Comparison of ENCODE assay signal across 8 cellular contexts in genomic region chr1:185316163-185317033, GRCh38. TPM values are rescaled to one million over a fixed set of nuclear protein-coding genes. Genes with fewer than 3 reads are reported as not detected.
DNase-seq lines count a peak whose midpoint lies in the region; ATAC-seq, FAIRE-seq and TF ChIP-seq lines count a peak whose summit lies in the region.

No MANE protein-coding gene starts in this region.

- peak overlapping the region; percentile 99 for H3K4me3 Mint-ChIP-seq in T-helper 1 cell treated with Interleukin-12 subunit alpha and Interleukin-12 subunit beta and Interleukin-4 antibody, amounts not matched to agents 30 μg/mL and 1 μg/mL, for 36 hours

- H3K4me1 Mint-ChIP-seq in T-helper 1 cell treated with Interleukin-12 subunit alpha and Interleukin-12 subunit beta and Interleukin-4 antibody, amounts not matched to agents 30 μg/mL and 1 μg/mL, for 36 hours (ENCODE audit: low read depth), result peaks cover 49% of the 10 kb centered on the region

- H3K4me3 ChIP-seq in GM12875 (ENCODE audit: low read depth, low read length), result peak overlapping the region; percentile 85
- H3K4me3 ChIP-seq in right atrium auricular region, result peak overlapping the region; percentile 80 to 85

- DNase-seq in NCI-H1105 (lab: John Stamatoyannopoulos, UW) (peak; percentile 92), amygdala (lab: John Stamatoyannopoulos, UW) (peak; percentile 23 to 97 (median 90)), right atrium auricular region (ENCODE audit: low spot score) (peak; percentile 93), pulmonary artery endothelial cell (ENCODE audit: low read depth, low spot score) (peak; percentile 77), urothelium cell line (ENCODE audit: low spot score) (peak; percentile 90)

- no peaks in the 10 kb centered on the region for H3K27me3 Mint-ChIP-seq in T-helper 1 cell treated with Interleukin-12 subunit alpha and Interleukin-12 subunit beta and Interleukin-4 antibody, amounts not matched to agents 30 μg/mL and 1 μg/mL, for 36 hours (ENCODE audit: low read depth)

- H3K36me3 Mint-ChIP-seq in T-helper 1 cell treated with Interleukin-12 subunit alpha and Interleukin-12 subunit beta and Interleukin-4 antibody, amounts not matched to agents 30 μg/mL and 1 μg/mL, for 36 hours (ENCODE audit: low read depth), result peaks cover 39% of the 10 kb centered on the region

- peak overlapping the region; percentile 95 for H3K27ac Mint-ChIP-seq in T-helper 1 cell treated with Interleukin-12 subunit alpha and Interleukin-12 subunit beta and Interleukin-4 antibody, amounts not matched to agents 30 μg/mL and 1 μg/mL, for 36 hours

- no peaks in the 10 kb centered on the region for H3K9me3 ChIP-seq in right atrium auricular region

- peaks cover 0 to 62% of the 10 kb centered on the region in 2 donors for H3K4me1 ChIP-seq in right atrium auricular region

- peak overlapping the region; percentile 98 to 99 for H3K27ac ChIP-seq in right atrium auricular region

- H3K9me3 Mint-ChIP-seq in T-helper 1 cell treated with Interleukin-12 subunit alpha and Interleukin-12 subunit beta and Interleukin-4 antibody, amounts not matched to agents 30 μg/mL and 1 μg/mL, for 36 hours, result no peaks in the 10 kb centered on the region

- no peak for FAIRE-seq in urothelium cell line (lab: Jason Lieb, UNC)

- H3K36me3 ChIP-seq in right atrium auricular region, result no peaks in the 10 kb centered on the region

- no peaks in the 10 kb centered on the region for H3K27me3 ChIP-seq in right atrium auricular region

- TF ChIP-seq CTCF in GM12875 (IDR thresholded peaks at IDR 0.05; ENCODE audit: borderline replicate concordance, insufficient read depth, low read depth, low read length), result no peak
- TF ChIP-seq CTCF in right atrium auricular region (IDR thresholded peaks at IDR 0.05), result no peak

- ATAC-seq in HG02642 (IDR thresholded peaks at IDR 0.05; ENCODE audit: poor library complexity, unreplicated experiment), result peak; percentile 51

RNA-seq across cellular contexts. Expression of gene IVNS1ABP, which starts 0.6 kb away (rescaled TPM):
- total RNA-seq in right atrium auricular region, result 10 to 100 TPM; 20.6 to 21.3 TPM
- 58.6 and 84.9 TPM in 2 replicates for total RNA-seq in pulmonary artery endothelial cell

Comparison
In these comparisons a context has a peak if more than half of its experiments do, and no peak if none do; other contexts are left out.
1. Peak in every context shown above with its lines: DNase-seq, ATAC-seq, H3K4me3 ChIP-seq and H3K27ac ChIP-seq.